Comparison of ENCODE assay signal across 22 cellular contexts in the genomic region with DNA sequence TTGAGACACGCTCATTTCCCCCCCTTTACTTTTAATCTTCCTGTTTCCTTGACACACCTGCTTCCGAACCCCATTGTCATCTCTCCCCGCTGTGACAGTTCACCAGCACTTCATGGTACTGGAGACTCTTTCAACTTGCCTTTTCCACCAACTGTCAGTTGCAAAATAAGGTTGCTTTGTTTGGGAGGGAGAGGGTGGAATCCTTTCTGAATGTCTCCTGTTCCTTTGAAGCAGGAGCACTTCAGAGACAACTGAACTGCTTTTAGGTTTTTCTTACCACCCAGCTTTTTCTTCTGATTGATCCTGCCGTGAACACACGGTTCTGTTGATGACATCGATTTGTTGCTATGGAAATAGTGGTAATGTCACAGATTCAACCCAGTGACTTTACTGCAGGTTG. TPM values are rescaled to one million over a fixed set of nuclear protein-coding genes. Genes with fewer than 3 reads are reported as not detected.
DNase-seq lines count a peak whose midpoint lies in the region; ATAC-seq, FAIRE-seq and TF ChIP-seq lines count a peak whose summit lies in the region.
"Had no signal": no experiment of that assay in that cellular context is flagged by ENCODE, and none has a peak within 500 bp of the region (broad histone marks: within the 10 kb centered on the region; RNA-seq: fewer than 3 reads in every experiment).

No MANE protein-coding gene starts in this region.

- H3K4me3 ChIP-seq in CD8-positive, alpha-beta memory T cell (ENCODE audit: low read length) = peak overlapping the region; percentile 14
- H3K4me3 ChIP-seq in kidney (ENCODE audit: low read length in 2 of 2) (no peak overlapping the region), SK-N-SH (ENCODE audit: low read depth in 2 of 2, low read length in 1 of 2) (no peak overlapping the region)
- H3K4me3 ChIP-seq: adrenal gland, dorsolateral prefrontal cortex, HAP-1, left ventricle myocardium inferior, pancreas, SK-N-MC had no signal

- H3K9me3 Mint-ChIP-seq in CD8-positive, alpha-beta memory T cell = no peaks in the 10 kb centered on the region
- H3K9me3 Mint-ChIP-seq in activated T-helper 1 cell treated with anti-CD3 and anti-CD28 coated beads, Interleukin-12 subunit alpha, Interleukin-12 subunit beta, Interleukin-2, Interleukin-4 antibody, amounts not matched to agents 30 ng/mL and 10 ng/mL and 1 ng/mL, durations not matched to agents 14 hours and 24 hours and 36 hours = no peaks in the 10 kb centered on the region
- H3K9me3 Mint-ChIP-seq in naive thymus-derived CD8-positive, alpha-beta T cell = no peaks in the 10 kb centered on the region

- H3K9me3 ChIP-seq in CD8-positive, alpha-beta memory T cell (ENCODE audit: low read length) = no peaks in the 10 kb centered on the region
- H3K9me3 ChIP-seq in KOPT-K1 (ENCODE audit: insufficient read depth, low read length, poor library complexity, severe bottlenecking) (no peaks in the 10 kb centered on the region), kidney (ENCODE audit: control insufficient read depth in 1 of 2, low read length in 2 of 2) (no peaks in the 10 kb centered on the region), SK-N-SH (no peaks in the 10 kb centered on the region)
- H3K9me3 ChIP-seq: adrenal gland, HAP-1, left ventricle myocardium inferior, pancreas had no signal

- FAIRE-seq in kidney (lab: Jason Lieb, UNC) = no peak
- FAIRE-seq: HepG2, pancreas, RCC 7860 had no signal

- no peak for TF ChIP-seq CTCF in kidney (IDR thresholded peaks at IDR 0.05; ENCODE audit: borderline replicate concordance, extremely low read depth, insufficient read depth)
- TF ChIP-seq CTCF in SK-N-SH (IDR thresholded peaks at IDR 0.05) = no peak

- peaks cover 14% of the 10 kb centered on the region for H3K36me3 ChIP-seq in CD8-positive, alpha-beta memory T cell (ENCODE audit: insufficient read depth, low read length)
- peaks cover 86% of the 10 kb centered on the region for H3K36me3 ChIP-seq in KOPT-K1 (ENCODE audit: insufficient read depth, low read length)
- H3K36me3 ChIP-seq in kidney (ENCODE audit: control insufficient read depth in 1 of 2, insufficient read depth in 2 of 2, low read length in 2 of 2) = peaks cover 12 to 31% of the 10 kb centered on the region in 2 donors
- H3K36me3 ChIP-seq in SK-N-SH (replicated peaks in 1 of 2; ENCODE audit: control insufficient read depth in 1 of 2, insufficient read depth in 2 of 2, low read length in 1 of 2) = peaks cover 31 to 39% of the 10 kb centered on the region in 2 experiments

- peak in 2 of 5 donors; percentile 52 to 85 for DNase-seq in CD8-positive, alpha-beta memory T cell
- peak; percentile 50 for DNase-seq in activated T-helper 1 cell treated with anti-CD3 and anti-CD28 coated beads, Interleukin-12 subunit alpha, Interleukin-12 subunit beta, Interleukin-2, Interleukin-4 antibody, amounts not matched to agents 30 ng/mL and 10 ng/mL and 1 ng/mL, durations not matched to agents 14 hours and 24 hours and 36 hours (ENCODE audit: low spot score)
- DNase-seq in naive thymus-derived CD8-positive, alpha-beta T cell = peak in 8 of 10 donors; percentile 52 to 86 (median 66)
- DNase-seq in kidney (no peak), SK-N-SH (no peak)
- DNase-seq: adrenal gland; DMS 273 treated with DMSO at 0.1 percent for 48 hours; dorsolateral prefrontal cortex; GDM1; left ventricle myocardium inferior; MM.1S; NCI-H146; NCI-H2227 treated with DMSO at 0.1 percent for 48 hours; pancreas; stimulated activated CD4-positive, alpha-beta T cell treated with anti-CD3 and anti-CD28 coated beads, Interleukin-1b, Interleukin-23, amount 100 ng/mL, for 48 hours; substantia nigra had no signal

- TF ChIP-seq EP300 in SK-N-SH (IDR thresholded peaks at IDR 0.05; ENCODE audit: borderline replicate concordance in 1 of 2, low read depth in 1 of 2, low read length in 1 of 2) = no peak

- no peak for TF ChIP-seq RAD21 in SK-N-SH (IDR thresholded peaks at IDR 0.05; ENCODE audit: low read length)

- CTCF ChIA-PET in CD8-positive, alpha-beta memory T cell (lab: Charles Lee) = interaction anchor here (1.1 kb wide), 1 partner anchor 12 kb away, joined by 3 read pairs; no protein-coding TSS in a partner anchor
- CTCF ChIA-PET in SK-N-SH (lab: Yijun Ruan, JAX) = no interaction called here

- peaks cover 45% of the 10 kb centered on the region for H3K4me1 ChIP-seq in CD8-positive, alpha-beta memory T cell (ENCODE audit: insufficient read depth, low read length)
- no peaks in the 10 kb centered on the region for H3K4me1 ChIP-seq in kidney (ENCODE audit: control insufficient read depth in 1 of 2, insufficient read depth in 1 of 2, low read depth in 1 of 2, low read length in 2 of 2)
- H3K4me1 ChIP-seq in SK-N-SH (ENCODE audit: control insufficient read depth in 1 of 2, insufficient read depth in 2 of 2, low read depth in 1 of 2, low read length in 1 of 2) = no peaks in the 10 kb centered on the region
- H3K4me1 ChIP-seq: adrenal gland, HAP-1, left ventricle myocardium inferior, pancreas had no signal

- no peak overlapping the region for H2AFZ ChIP-seq in SK-N-SH (ENCODE audit: low read depth)

- no peak overlapping the region for H3K9ac ChIP-seq in kidney (ENCODE audit: low read length in 2 of 2)
- no peak overlapping the region for H3K9ac ChIP-seq in SK-N-SH

- peak overlapping the region in 7 of 8 donors; percentile 41 to 98 (median 91) for H3K27ac Mint-ChIP-seq in CD8-positive, alpha-beta memory T cell
- peak overlapping the region; percentile 99 for H3K27ac Mint-ChIP-seq in activated T-helper 1 cell treated with anti-CD3 and anti-CD28 coated beads, Interleukin-12 subunit alpha, Interleukin-12 subunit beta, Interleukin-2, Interleukin-4 antibody, amounts not matched to agents 30 ng/mL and 10 ng/mL and 1 ng/mL, durations not matched to agents 14 hours and 24 hours and 36 hours
- H3K27ac Mint-ChIP-seq in naive thymus-derived CD8-positive, alpha-beta T cell = peak overlapping the region; percentile 84 to 98 (median 94)

- WGBS in SK-N-SH (ENCODE audit: low lambda C conversion rate) = 94% methylated on average over 6 of the region's 6 CpGs

- no peaks in the 10 kb centered on the region for H3K27me3 ChIP-seq in CD8-positive, alpha-beta memory T cell (ENCODE audit: insufficient read depth, low read length, poor library complexity, severe bottlenecking)
- H3K27me3 ChIP-seq in SK-N-SH (ENCODE audit: insufficient read depth) = no peaks in the 10 kb centered on the region
- H3K27me3 ChIP-seq: adrenal gland, dorsolateral prefrontal cortex, pancreas had no signal

- H3F3A ChIP-seq in SK-N-SH (replicated peaks; ENCODE audit: insufficient read depth) = no peaks in the 10 kb centered on the region

- no peak overlapping the region for H3K27ac ChIP-seq in CD8-positive, alpha-beta memory T cell (ENCODE audit: low read depth, low read length)
- H3K27ac ChIP-seq in KOPT-K1 (ENCODE audit: low read depth, low read length, poor library complexity, severe bottlenecking) (peak overlapping the region; percentile 41), kidney (ENCODE audit: low read depth in 2 of 2, low read length in 2 of 2) (no peak overlapping the region), SK-N-SH (ENCODE audit: low read depth in 2 of 2, low read length in 1 of 2) (no peak overlapping the region)
- H3K27ac ChIP-seq: adrenal gland, dorsolateral prefrontal cortex, left ventricle myocardium inferior, pancreas, SK-N-MC had no signal

- intact Hi-C loops in activated T-helper 1 cell treated with anti-CD3 and anti-CD28 coated beads, Interleukin-12 subunit alpha, Interleukin-12 subunit beta, Interleukin-2, Interleukin-4 antibody, amounts not matched to agents 30 ng/mL and 10 ng/mL and 1 ng/mL, durations not matched to agents 14 hours and 24 hours and 36 hours (cut with micrococcal nuclease) = loop anchor here (5.0 kb wide), 1 partner anchor 171 kb away; the partner anchor contains the start of gene OVCA2
- intact Hi-C loops in kidney (cut with DNase I) = no loop called here

- peaks cover 42 to 53% (median 47%) of the 10 kb centered on the region in 3 donors for H3K4me1 Mint-ChIP-seq in CD8-positive, alpha-beta memory T cell
- peaks cover 78% of the 10 kb centered on the region for H3K4me1 Mint-ChIP-seq in activated T-helper 1 cell treated with anti-CD3 and anti-CD28 coated beads, Interleukin-12 subunit alpha, Interleukin-12 subunit beta, Interleukin-2, Interleukin-4 antibody, amounts not matched to agents 30 ng/mL and 10 ng/mL and 1 ng/mL, durations not matched to agents 14 hours and 24 hours and 36 hours (ENCODE audit: low read depth)
- peaks cover 21 to 58% (median 45%) of the 10 kb centered on the region in 4 donors for H3K4me1 Mint-ChIP-seq in naive thymus-derived CD8-positive, alpha-beta T cell

- peaks cover 0 to 1% of the 10 kb centered on the region in 2 donors for H3K27me3 Mint-ChIP-seq in CD8-positive, alpha-beta memory T cell
- no peaks in the 10 kb centered on the region for H3K27me3 Mint-ChIP-seq in activated T-helper 1 cell treated with anti-CD3 and anti-CD28 coated beads, Interleukin-12 subunit alpha, Interleukin-12 subunit beta, Interleukin-2, Interleukin-4 antibody, amounts not matched to agents 30 ng/mL and 10 ng/mL and 1 ng/mL, durations not matched to agents 14 hours and 24 hours and 36 hours (ENCODE audit: insufficient read depth)
- no peaks in the 10 kb centered on the region for H3K27me3 Mint-ChIP-seq in naive thymus-derived CD8-positive, alpha-beta T cell

- H3K4me2 ChIP-seq in SK-N-SH = no peak overlapping the region

- no peaks in the 10 kb centered on the region for H4K20me1 ChIP-seq in SK-N-SH (ENCODE audit: insufficient read depth)

- POLR2A ChIA-PET in CD8-positive, alpha-beta memory T cell (lab: Charles Lee) = no interaction called here
- POLR2A ChIA-PET in naive thymus-derived CD8-positive, alpha-beta T cell (lab: Charles Lee) = interaction anchor here (0.6 to 3.1 kb wide), 7 partner anchors 9 to 477 kb away, joined by 3 to 11 read pairs (median 6); partner anchors contain the start of genes RPA1 and SMYD4
- POLR2A ChIA-PET in SK-N-SH (lab: Yijun Ruan, JAX) = no interaction called here

- no peaks in the 10 kb centered on the region for H3K79me2 ChIP-seq in SK-N-SH (ENCODE audit: insufficient read depth)

- H3K4me3 Mint-ChIP-seq in CD8-positive, alpha-beta memory T cell = peak overlapping the region; percentile 20 to 83 (median 68)
- peak overlapping the region; percentile 62 for H3K4me3 Mint-ChIP-seq in activated T-helper 1 cell treated with anti-CD3 and anti-CD28 coated beads, Interleukin-12 subunit alpha, Interleukin-12 subunit beta, Interleukin-2, Interleukin-4 antibody, amounts not matched to agents 30 ng/mL and 10 ng/mL and 1 ng/mL, durations not matched to agents 14 hours and 24 hours and 36 hours
- peak overlapping the region; percentile 60 to 91 (median 74) for H3K4me3 Mint-ChIP-seq in naive thymus-derived CD8-positive, alpha-beta T cell

- H3K36me3 Mint-ChIP-seq in CD8-positive, alpha-beta memory T cell = peaks cover 11 to 53% (median 20%) of the 10 kb centered on the region in 3 donors
- H3K36me3 Mint-ChIP-seq in activated T-helper 1 cell treated with anti-CD3 and anti-CD28 coated beads, Interleukin-12 subunit alpha, Interleukin-12 subunit beta, Interleukin-2, Interleukin-4 antibody, amounts not matched to agents 30 ng/mL and 10 ng/mL and 1 ng/mL, durations not matched to agents 14 hours and 24 hours and 36 hours (ENCODE audit: low read depth) = peaks cover 47% of the 10 kb centered on the region
- peaks cover 0 to 52% (median 17%) of the 10 kb centered on the region in 3 donors for H3K36me3 Mint-ChIP-seq in naive thymus-derived CD8-positive, alpha-beta T cell

- H3K9me2 ChIP-seq in SK-N-SH = no peaks in the 10 kb centered on the region

- ATAC-seq in naive thymus-derived CD8-positive, alpha-beta T cell = peak; percentile 75 to 79
- no peak for ATAC-seq in GM18502 (IDR thresholded peaks at IDR 0.05; ENCODE audit: poor library complexity, unreplicated experiment)
- ATAC-seq: HepG2, pancreas had no signal

RNA-seq across cellular contexts. Expression of gene RPA1, which starts 41.9 kb away (rescaled TPM):
- total RNA-seq in CD8-positive, alpha-beta memory T cell = 100 to 1,000 TPM; 168 to 192 TPM
- polyA plus RNA-seq in CD8-positive, alpha-beta memory T cell = 92.3 TPM
- 266 and 269 TPM in 2 replicates for total RNA-seq in activated T-helper 1 cell treated with anti-CD3 and anti-CD28 coated beads, Interleukin-12 subunit alpha, Interleukin-12 subunit beta, Interleukin-2, Interleukin-4 antibody, amounts not matched to agents 30 ng/mL and 10 ng/mL and 1 ng/mL, durations not matched to agents 14 hours and 24 hours and 36 hours
- 100 to 1,000 TPM; 104 to 105 TPM for total RNA-seq in naive thymus-derived CD8-positive, alpha-beta T cell
- polyA plus RNA-seq in naive thymus-derived CD8-positive, alpha-beta T cell = 10 to 100 TPM; 79.4 to 89.7 (median 84.5) TPM
- total RNA-seq in kidney = 89.0 TPM
- polyA plus RNA-seq in kidney (ENCODE audit: insufficient read depth, low read depth, low replicate concordance) = 26.1 TPM
- 47.2 and 53.7 TPM in 2 replicates for polyA plus RNA-seq in SK-N-SH (2012; rRNA removed)
- polyA plus RNA-seq in SK-N-SH (2012; cell fraction: cytosol; rRNA removed) = 48.7 and 51.8 TPM in 2 replicates
- polyA plus RNA-seq in SK-N-SH (2012; cell fraction: nucleus; rRNA removed) = 54.9 and 57.1 TPM in 2 replicates

RNA-seq across cellular contexts. Expression of gene SMYD4, which starts 42.0 kb away (rescaled TPM):
- total RNA-seq in CD8-positive, alpha-beta memory T cell = 10 to 100 TPM; 18.7 to 20.1 TPM
- polyA plus RNA-seq in CD8-positive, alpha-beta memory T cell = 16.4 TPM
- 28.4 and 33.4 TPM in 2 replicates for total RNA-seq in activated T-helper 1 cell treated with anti-CD3 and anti-CD28 coated beads, Interleukin-12 subunit alpha, Interleukin-12 subunit beta, Interleukin-2, Interleukin-4 antibody, amounts not matched to agents 30 ng/mL and 10 ng/mL and 1 ng/mL, durations not matched to agents 14 hours and 24 hours and 36 hours
- 10 to 100 TPM; 35.7 to 41.4 TPM for total RNA-seq in naive thymus-derived CD8-positive, alpha-beta T cell
- 10 to 100 TPM; 10.8 to 16.9 (median 12.7) TPM for polyA plus RNA-seq in naive thymus-derived CD8-positive, alpha-beta T cell
- 12.2 TPM for total RNA-seq in kidney
- polyA plus RNA-seq in kidney (ENCODE audit: insufficient read depth, low read depth, low replicate concordance) = 3.4 TPM
- polyA plus RNA-seq in SK-N-SH (2012; rRNA removed) = 4.9 and 6.1 TPM in 2 replicates
- polyA plus RNA-seq in SK-N-SH (2012; cell fraction: cytosol; rRNA removed) = 3.0 and 3.9 TPM in 2 replicates
- 8.2 and 13.4 TPM in 2 replicates for polyA plus RNA-seq in SK-N-SH (2012; cell fraction: nucleus; rRNA removed)

Comparison
In these comparisons a context has a peak if more than half of its experiments do, and no peak if none do; other contexts are left out.
1. DNase-seq: peak in activated T-helper 1 cell treated with anti-CD3 and anti-CD28 coated beads, Interleukin-12 subunit alpha, Interleukin-12 subunit beta, Interleukin-2, Interleukin-4 antibody, amounts not matched to agents 30 ng/mL and 10 ng/mL and 1 ng/mL, durations not matched to agents 14 hours and 24 hours and 36 hours (single experiment) and naive thymus-derived CD8-positive, alpha-beta T cell (8 of 10); none in kidney (single experiment) and SK-N-SH (single experiment).
2. Peak in every context shown above with its lines, with median percentiles within 50 percentile points of each other: H3K27ac Mint-ChIP-seq and H3K4me3 Mint-ChIP-seq.